In the genomic region with DNA sequence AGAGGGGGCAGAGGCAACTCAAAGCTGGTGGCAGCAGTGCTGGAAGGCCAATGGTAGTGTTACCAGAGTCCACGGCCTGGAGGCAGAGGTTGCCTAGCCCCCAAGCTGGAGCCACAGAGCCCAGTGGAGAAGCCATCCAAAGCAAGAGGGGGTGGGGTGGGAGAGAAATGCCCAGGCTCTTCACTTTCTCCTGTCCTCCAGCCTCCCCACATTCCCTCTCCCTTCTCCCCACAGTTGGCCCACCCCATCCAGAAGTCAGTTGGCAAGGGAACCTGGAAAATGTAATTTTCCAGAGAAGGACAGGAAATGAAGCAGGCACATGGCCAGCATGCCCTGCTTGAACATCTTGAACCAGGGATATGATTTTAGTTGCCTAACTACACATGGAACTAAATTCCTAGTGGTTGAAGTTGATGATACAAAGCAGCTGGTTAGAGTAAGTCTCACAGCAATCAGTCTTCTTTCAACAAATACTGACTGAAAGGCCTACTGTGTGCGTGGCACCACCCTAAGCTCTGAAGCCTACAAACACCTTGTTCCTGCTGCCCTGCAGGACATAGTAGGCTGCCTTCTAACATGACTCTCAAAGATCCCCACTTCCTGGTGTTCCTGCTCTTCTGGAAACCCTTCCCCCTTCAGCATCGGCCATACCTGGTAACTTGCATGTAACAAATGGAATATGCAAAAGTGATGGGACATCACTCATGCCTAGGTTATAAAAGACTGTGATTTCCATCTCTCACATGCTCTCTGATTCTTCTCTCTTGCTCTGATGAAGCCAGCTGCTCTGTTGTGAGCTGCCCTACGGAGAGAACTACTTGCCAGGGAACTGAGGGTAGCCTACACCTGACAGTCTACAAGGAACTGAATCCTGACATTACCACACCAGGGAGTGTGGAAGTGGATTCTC, we compare ENCODE assay signal across 25 cellular contexts.
"Had no signal": no experiment of that assay in that cellular context is flagged by ENCODE, and none has a peak within 500 bp of the region (broad histone marks: within the 10 kb centered on the region; RNA-seq: fewer than 3 reads in every experiment).

No MANE protein-coding gene starts in this region.

- H3K27me3 ChIP-seq: body of pancreas, left lung, neural progenitor cell, tibial artery had no signal

- ATAC-seq: activated CD4-positive, CD25-positive, alpha-beta regulatory T cell treated with anti-CD3 and anti-CD28 coated beads, Interleukin-2, amount 50 U/mL, for 24 hours; activated CD8-positive, alpha-beta T cell treated with anti-CD3 and anti-CD28 coated beads, Interleukin-2, amount 10 ng/mL, durations not matched to agents 7 days and 5 days; body of pancreas; esophagus mucosa; left lung; naive thymus-derived CD4-positive, alpha-beta T cell; sciatic nerve; stimulated activated effector memory CD8-positive, alpha-beta T cell treated with anti-CD3 and anti-CD28 coated beads, Interleukin-12 subunit alpha, Interleukin-12 subunit beta, amount 100 ng/mL, for 72 hours; stimulated activated naive CD8-positive, alpha-beta T cell treated with anti-CD3 and anti-CD28 coated beads, Interleukin-15, amount 100 ng/mL, for 72 hours had no signal

- H3K4me3 ChIP-seq: body of pancreas, left lung, neural progenitor cell, tibial artery had no signal

- H3K9me3 Mint-ChIP-seq: neural progenitor cell; T-helper 2 cell treated with Interferon-gamma antibody and Interleukin-4, amounts not matched to agents 5 μg/mL and 100 μg/mL, for 36 hours had no signal

- H3K4me2 ChIP-seq: neural progenitor cell had no signal

- H3K36me3 Mint-ChIP-seq: activated naive CD4-positive, alpha-beta T cell treated with anti-CD3 and anti-CD28 coated beads, Interleukin-2, amount 50 U/mL, for 24 hours; naive thymus-derived CD4-positive, alpha-beta T cell; neural progenitor cell; stimulated activated effector memory CD8-positive, alpha-beta T cell treated with anti-CD3 and anti-CD28 coated beads, Interleukin-12 subunit alpha, Interleukin-12 subunit beta, amount 100 ng/mL, for 72 hours had no signal

- H3K27ac ChIP-seq: body of pancreas, left lung, neural progenitor cell, tibial artery, VCaP had no signal

- DNase-seq: activated CD4-positive, alpha-beta T cell treated with anti-CD3 and anti-CD28 coated beads, Interleukin-2, amount 50 U/mL, for 1 hour; activated CD8-positive, alpha-beta T cell treated with anti-CD3 and anti-CD28 coated beads, Interleukin-2, amount 10 ng/mL, durations not matched to agents 7 days and 5 days; activated gamma-delta T cell treated with Interleukin-2 at 50 U/mL for 16 hours; activated T-cell treated with anti-CD3 and anti-CD28 coated beads, Interleukin-2, amount 50 U/mL, for 1 hour; anterior cingulate cortex; body of pancreas; caudate nucleus; dermis blood vessel endothelial cell; effector memory CD4-positive, alpha-beta T cell; foreskin fibroblast; left lung; naive thymus-derived CD4-positive, alpha-beta T cell; posterior cingulate gyrus; small intestine; stimulated activated CD4-positive, alpha-beta T cell treated with anti-CD3 and anti-CD28 coated beads, Interleukin-2, amount 100 ng/mL, for 24 hours; stimulated activated naive CD8-positive, alpha-beta T cell treated with anti-CD3 and anti-CD28 coated beads, Interleukin-15, amount 100 ng/mL, for 72 hours; tibial artery had no signal

- H3K4me3 Mint-ChIP-seq: activated CD8-positive, alpha-beta T cell treated with anti-CD3 and anti-CD28 coated beads, Interleukin-2, amount 10 ng/mL, durations not matched to agents 7 days and 5 days; activated naive CD4-positive, alpha-beta T cell treated with anti-CD3 and anti-CD28 coated beads, Interleukin-2, amount 50 U/mL, for 24 hours; naive thymus-derived CD4-positive, alpha-beta T cell; neural progenitor cell; stimulated activated effector memory CD8-positive, alpha-beta T cell treated with anti-CD3 and anti-CD28 coated beads, Interleukin-12 subunit alpha, Interleukin-12 subunit beta, amount 100 ng/mL, for 72 hours; stimulated activated naive CD8-positive, alpha-beta T cell treated with anti-CD3 and anti-CD28 coated beads, Interleukin-15, amount 100 ng/mL, for 72 hours; T-helper 2 cell treated with Interferon-gamma antibody and Interleukin-4, amounts not matched to agents 5 μg/mL and 100 μg/mL, for 36 hours had no signal

- H3K9ac ChIP-seq: neural progenitor cell had no signal

- H3K4me1 Mint-ChIP-seq: activated naive CD4-positive, alpha-beta T cell treated with anti-CD3 and anti-CD28 coated beads, Interleukin-2, amount 50 U/mL, for 24 hours; stimulated activated effector memory CD8-positive, alpha-beta T cell treated with anti-CD3 and anti-CD28 coated beads, Interleukin-12 subunit alpha, Interleukin-12 subunit beta, amount 100 ng/mL, for 72 hours had no signal

- H3K36me3 ChIP-seq: left lung, neural progenitor cell, tibial artery had no signal

- H3K27ac Mint-ChIP-seq: activated CD8-positive, alpha-beta T cell treated with anti-CD3 and anti-CD28 coated beads, Interleukin-2, amount 10 ng/mL, durations not matched to agents 7 days and 5 days; activated naive CD4-positive, alpha-beta T cell treated with anti-CD3 and anti-CD28 coated beads, Interleukin-2, amount 50 U/mL, for 24 hours; naive thymus-derived CD4-positive, alpha-beta T cell; neural progenitor cell; stimulated activated effector memory CD8-positive, alpha-beta T cell treated with anti-CD3 and anti-CD28 coated beads, Interleukin-12 subunit alpha, Interleukin-12 subunit beta, amount 100 ng/mL, for 72 hours; T-helper 2 cell treated with Interferon-gamma antibody and Interleukin-4, amounts not matched to agents 5 μg/mL and 100 μg/mL, for 36 hours had no signal

- H3K4me1 ChIP-seq: body of pancreas, left lung, neural progenitor cell, tibial artery had no signal

- H3K9me3 ChIP-seq: body of pancreas, left lung, tibial artery had no signal

- H2AFZ ChIP-seq: neural progenitor cell had no signal
